9 cellular contexts compared by ENCODE assay signal in genomic region chr11:123559418-123559817, GRCh38.
DNase-seq lines count a peak whose midpoint lies in the region; ATAC-seq and TF ChIP-seq lines count a peak whose summit lies in the region.
"Had no signal": no experiment of that assay in that cellular context is flagged by ENCODE, and none has a peak within 500 bp of the region (broad histone marks: within the 10 kb centered on the region; RNA-seq: fewer than 3 reads in every experiment).

No MANE protein-coding gene starts in this region.

- TF ChIP-seq CTCF in AG10803 (conservative IDR thresholded peaks at IDR 0.05; ENCODE audit: low read length): peak; percentile 52
- peak; percentile 22 for TF ChIP-seq CTCF in neural progenitor cell (IDR thresholded peaks at IDR 0.05)

- no peak overlapping the region for H3K27ac ChIP-seq in duodenal mucosa (ENCODE audit: low read depth, low read length)
- H3K27ac ChIP-seq in neural progenitor cell: no peak overlapping the region

- H3F3A ChIP-seq in neural progenitor cell (ENCODE audit: low read depth): peaks cover 26% of the 10 kb centered on the region

- peaks cover 4% of the 10 kb centered on the region for H4K20me1 ChIP-seq in neural progenitor cell (ENCODE audit: low read depth)

- H3K36me3 ChIP-seq in duodenal mucosa (ENCODE audit: control insufficient read depth in 1 of 2, insufficient read depth in 2 of 2, low read length in 2 of 2) (no peaks in the 10 kb centered on the region), neural progenitor cell (no peaks in the 10 kb centered on the region)

- no peaks in the 10 kb centered on the region for H3K79me2 ChIP-seq in neural progenitor cell (ENCODE audit: low read depth)

- peak; percentile 39 for DNase-seq in AG10803 (ENCODE audit: low read depth)
- peak; percentile 30 for DNase-seq in NCI-H1092 (lab: John Stamatoyannopoulos, UW)
- peak; percentile 15 for DNase-seq in neural progenitor cell (ENCODE audit: low spot score)
- DNase-seq in activated T-cell treated with anti-CD3 and anti-CD28 coated beads, Interleukin-2, amount 50 U/mL, for 72 hours: no peak
- no peak for DNase-seq in COLO829 (ENCODE audit: low spot score)
- DNase-seq: GDM1 had no signal

- H3K4me3 ChIP-seq in AG10803 (ENCODE audit: low read length): peak overlapping the region; percentile 61
- peak overlapping the region; percentile 36 to 59 for H3K4me3 ChIP-seq in duodenal mucosa (ENCODE audit: low read depth in 1 of 2, low read length in 2 of 2)
- no peak overlapping the region for H3K4me3 ChIP-seq in neural progenitor cell

- H3K27me3 ChIP-seq in duodenal mucosa (ENCODE audit: control insufficient read depth in 1 of 2, insufficient read depth in 2 of 2, low read length in 2 of 2) (no peaks in the 10 kb centered on the region), neural progenitor cell (no peaks in the 10 kb centered on the region)

- H3K4me1 Mint-ChIP-seq in neural progenitor cell: peaks cover 34% of the 10 kb centered on the region
- peaks cover 21% of the 10 kb centered on the region for H3K4me1 Mint-ChIP-seq in activated T-cell treated with anti-CD3 and anti-CD28 coated beads, Interleukin-2, amount 50 U/mL, for 72 hours (ENCODE audit: low read depth)

- H3K27ac Mint-ChIP-seq in neural progenitor cell: peak overlapping the region; percentile 43
- no peak overlapping the region for H3K27ac Mint-ChIP-seq in activated T-cell treated with anti-CD3 and anti-CD28 coated beads, Interleukin-2, amount 50 U/mL, for 72 hours

- peaks cover 4% of the 10 kb centered on the region for H3K36me3 Mint-ChIP-seq in neural progenitor cell
- peaks cover 2 to 4% of the 10 kb centered on the region in 2 donors for H3K36me3 Mint-ChIP-seq in activated T-cell treated with anti-CD3 and anti-CD28 coated beads, Interleukin-2, amount 50 U/mL, for 72 hours (ENCODE audit: insufficient read depth in 2 of 2)

- no peak overlapping the region for H2AFZ ChIP-seq in neural progenitor cell (replicated peaks)

- H3K9me3 ChIP-seq in duodenal mucosa (ENCODE audit: control insufficient read depth in 1 of 2, low read length in 2 of 2): no peaks in the 10 kb centered on the region
- no peaks in the 10 kb centered on the region for H3K9me3 ChIP-seq in neural progenitor cell (ENCODE audit: low read depth)

- peaks cover 5% of the 10 kb centered on the region for H3K27me3 Mint-ChIP-seq in neural progenitor cell (ENCODE audit: insufficient read depth, low read depth)
- peaks cover 4% of the 10 kb centered on the region for H3K27me3 Mint-ChIP-seq in activated T-cell treated with anti-CD3 and anti-CD28 coated beads, Interleukin-2, amount 50 U/mL, for 72 hours (ENCODE audit: low read depth)

- H3K4me3 Mint-ChIP-seq in neural progenitor cell: no peak overlapping the region
- peak overlapping the region in 1 of 2 donors; percentile 79 for H3K4me3 Mint-ChIP-seq in activated T-cell treated with anti-CD3 and anti-CD28 coated beads, Interleukin-2, amount 50 U/mL, for 72 hours

- no peak for ATAC-seq in GM21360 (IDR thresholded peaks at IDR 0.05; ENCODE audit: unreplicated experiment)
- no peak for ATAC-seq in activated T-cell treated with anti-CD3 and anti-CD28 coated beads, Interleukin-2, amount 50 U/mL, for 72 hours (replicated peaks in 1 of 2)
- ATAC-seq in HG03520 (IDR thresholded peaks at IDR 0.05; ENCODE audit: unreplicated experiment): no peak

- peaks cover 1% of the 10 kb centered on the region for H3K9me3 Mint-ChIP-seq in neural progenitor cell
- no peaks in the 10 kb centered on the region for H3K9me3 Mint-ChIP-seq in activated T-cell treated with anti-CD3 and anti-CD28 coated beads, Interleukin-2, amount 50 U/mL, for 72 hours

- peak overlapping the region; percentile 53 for H3K4me2 ChIP-seq in neural progenitor cell

- H3K9ac ChIP-seq in duodenal mucosa (ENCODE audit: low read depth in 1 of 2, low read length in 2 of 2): no peak overlapping the region
- no peak overlapping the region for H3K9ac ChIP-seq in neural progenitor cell

- H3K4me1 ChIP-seq in duodenal mucosa (ENCODE audit: control insufficient read depth in 1 of 2, insufficient read depth in 2 of 2, low read length in 2 of 2): peaks cover 5 to 11% of the 10 kb centered on the region in 2 donors
- peaks cover 33% of the 10 kb centered on the region for H3K4me1 ChIP-seq in neural progenitor cell

Comparison
In these comparisons a context has a peak if more than half of its experiments do, and no peak if none do; other contexts are left out.
1. DNase-seq: peak in AG10803 (single experiment), NCI-H1092 (single experiment) and neural progenitor cell (single experiment); none in activated T-cell treated with anti-CD3 and anti-CD28 coated beads, Interleukin-2, amount 50 U/mL, for 72 hours (0 of 2) and COLO829 (single experiment).